In the genomic region with DNA sequence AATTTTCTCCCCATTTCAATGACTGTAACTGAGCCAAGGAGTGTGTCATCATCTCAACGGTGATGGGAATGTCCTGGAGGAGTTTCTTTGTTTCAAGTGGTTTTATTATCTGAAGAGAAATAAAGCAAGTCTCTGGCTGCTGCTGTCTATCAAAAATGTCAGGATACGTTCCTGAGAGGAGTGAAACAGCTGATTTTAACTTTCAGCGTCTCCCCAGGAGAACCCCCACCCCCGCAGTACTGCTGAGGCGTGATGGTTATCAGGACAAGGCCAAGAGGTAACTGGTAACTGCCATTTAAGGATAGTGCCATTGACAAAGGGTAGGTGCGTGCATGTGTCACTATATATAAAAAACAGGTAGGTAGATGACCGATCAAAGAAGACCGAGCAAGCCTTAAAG, we compare ENCODE assay signal across 35 cellular contexts.
"Had no signal": no experiment of that assay in that cellular context is flagged by ENCODE, and none has a peak within 500 bp of the region (broad histone marks: within the 10 kb centered on the region; RNA-seq: fewer than 3 reads in every experiment).

No MANE protein-coding gene starts in this region.

- H3K9me3 Mint-ChIP-seq: activated B cell treated with CpG ODN at 0.5 μM for 24 hours; activated CD4-positive, alpha-beta memory T cell treated with anti-CD3 and anti-CD28 coated beads for 36 hours; activated CD8-positive, alpha-beta T cell treated with anti-CD3 and anti-CD28 coated beads for 36 hours; activated naive CD4-positive, alpha-beta T cell treated with anti-CD3 and anti-CD28 coated beads for 36 hours; activated naive CD4-positive, alpha-beta T cell treated with anti-CD3 and anti-CD28 coated beads, Interleukin-2, amount 50 U/mL, for 72 hours; activated naive CD8-positive, alpha-beta T cell treated with anti-CD3 and anti-CD28 coated beads for 36 hours; activated T-cell treated with anti-CD3 and anti-CD28 coated beads, Interleukin-2, amount 50 U/mL, for 4 hours; activated T-helper 1 cell treated with anti-CD3 and anti-CD28 coated beads, Interleukin-12 subunit alpha, Interleukin-12 subunit beta, Interleukin-2, Interleukin-4 antibody, amounts not matched to agents 30 ng/mL and 10 ng/mL and 1 ng/mL, durations not matched to agents 14 hours and 24 hours and 36 hours; activated T-helper 17 cell treated with anti-CD3 and anti-CD28 coated beads, Interleukin-2, amount 50 U/mL, for 72 hours; T-helper 1 cell treated with Interleukin-12 subunit alpha and Interleukin-12 subunit beta and Interleukin-4 antibody, amounts not matched to agents 30 μg/mL and 1 μg/mL, for 36 hours; T-helper 2 cell treated with Interferon-gamma antibody and Interleukin-4, amounts not matched to agents 5 μg/mL and 100 μg/mL, for 36 hours had no signal

- H3K9me3 ChIP-seq: adrenal gland, body of pancreas, breast epithelium had no signal

- H3K27ac Mint-ChIP-seq: activated B cell treated with CpG ODN at 0.5 μM for 24 hours; activated CD4-positive, alpha-beta memory T cell treated with anti-CD3 and anti-CD28 coated beads for 36 hours; activated CD4-positive, alpha-beta T cell treated with anti-CD3 and anti-CD28 coated beads, Interleukin-2, amount 10 ng/mL, durations not matched to agents 24 days and 14 days; activated CD8-positive, alpha-beta T cell treated with anti-CD3 and anti-CD28 coated beads for 36 hours; activated naive CD4-positive, alpha-beta T cell treated with anti-CD3 and anti-CD28 coated beads for 36 hours; activated naive CD4-positive, alpha-beta T cell treated with anti-CD3 and anti-CD28 coated beads, Interleukin-2, amount 50 U/mL, for 72 hours; activated naive CD8-positive, alpha-beta T cell treated with anti-CD3 and anti-CD28 coated beads for 36 hours; activated T-cell treated with anti-CD3 and anti-CD28 coated beads, Interleukin-2, amount 50 U/mL, for 72 hours; activated T-helper 1 cell treated with anti-CD3 and anti-CD28 coated beads, Interleukin-12 subunit alpha, Interleukin-12 subunit beta, Interleukin-2, Interleukin-4 antibody, amounts not matched to agents 30 ng/mL and 10 ng/mL and 1 ng/mL, durations not matched to agents 14 hours and 24 hours and 36 hours; activated T-helper 17 cell treated with anti-CD3 and anti-CD28 coated beads, Interleukin-2, amount 50 U/mL, for 72 hours; T-helper 1 cell treated with Interleukin-12 subunit alpha and Interleukin-12 subunit beta and Interleukin-4 antibody, amounts not matched to agents 30 μg/mL and 1 μg/mL, for 36 hours; T-helper 2 cell treated with Interferon-gamma antibody and Interleukin-4, amounts not matched to agents 5 μg/mL and 100 μg/mL, for 36 hours had no signal

- DNase-seq: activated B cell treated with CpG ODN at 0.5 μM for 24 hours; activated CD4-positive, alpha-beta memory T cell treated with anti-CD3 and anti-CD28 coated beads for 36 hours; activated CD4-positive, alpha-beta T cell treated with anti-CD3 and anti-CD28 coated beads for 4 hours; activated CD4-positive, alpha-beta T cell treated with anti-CD3 and anti-CD28 coated beads, Interleukin-2, amount 10 ng/mL, durations not matched to agents 24 days and 14 days; activated CD4-positive, alpha-beta T cell treated with anti-CD3 and anti-CD28 coated beads, Interleukin-2, amount 50 U/mL, for 1 hour; activated CD4-positive, alpha-beta T cell treated with anti-CD3 and anti-CD28 coated beads, Interleukin-2, amount 50 U/mL, for 4 hours; activated CD4-positive, CD25-positive, alpha-beta regulatory T cell treated with anti-CD3 and anti-CD28 coated beads, Interleukin-2, amount 50 U/mL, for 72 hours; activated CD8-positive, alpha-beta memory T cell treated with anti-CD3 and anti-CD28 coated beads, Interleukin-2, amount 50 U/mL, for 48 hours; activated CD8-positive, alpha-beta T cell treated with anti-CD3 and anti-CD28 coated beads for 36 hours; activated effector memory CD4-positive, alpha-beta T cell treated with anti-CD3 and anti-CD28 coated beads, Interleukin-2, amount 50 U/mL, for 16 hours; activated gamma-delta T cell treated with Interleukin-2 at 50 U/mL for 16 hours; activated naive CD4-positive, alpha-beta T cell; activated naive CD4-positive, alpha-beta T cell treated with anti-CD3 and anti-CD28 coated beads for 36 hours; activated naive CD4-positive, alpha-beta T cell treated with anti-CD3 and anti-CD28 coated beads, Interleukin-2, amount 50 U/mL, for 16 hours; activated naive CD8-positive, alpha-beta T cell treated with anti-CD3 and anti-CD28 coated beads for 36 hours; activated T-cell treated with anti-CD3 and anti-CD28 coated beads, Interleukin-2, amount 50 U/mL, for 4 hours; activated T-cell treated with anti-CD3 and anti-CD28 coated beads, Interleukin-2, amount 50 U/mL, for 72 hours; adrenal gland; amniotic stem cell; aorta; body of pancreas; brain microvascular endothelial cell; central memory CD4-positive, alpha-beta T cell; T-helper 1 cell; T-helper 2 cell; T-helper 9 cell had no signal

- H3K36me3 ChIP-seq: adrenal gland, brain microvascular endothelial cell, breast epithelium had no signal

- H3K36me3 Mint-ChIP-seq: activated CD4-positive, alpha-beta memory T cell treated with anti-CD3 and anti-CD28 coated beads for 36 hours had no signal

- H3K27ac ChIP-seq: adrenal gland, body of pancreas, brain microvascular endothelial cell, breast epithelium, VCaP had no signal

- H3K27me3 Mint-ChIP-seq: activated B cell treated with CpG ODN at 0.5 μM for 24 hours; activated CD4-positive, alpha-beta memory T cell treated with anti-CD3 and anti-CD28 coated beads for 36 hours; activated CD4-positive, alpha-beta T cell treated with anti-CD3 and anti-CD28 coated beads, Interleukin-2, amount 10 ng/mL, durations not matched to agents 24 days and 14 days; activated CD8-positive, alpha-beta T cell treated with anti-CD3 and anti-CD28 coated beads for 36 hours; activated naive CD8-positive, alpha-beta T cell treated with anti-CD3 and anti-CD28 coated beads for 36 hours; activated T-helper 17 cell treated with anti-CD3 and anti-CD28 coated beads, Interleukin-2, amount 50 U/mL, for 72 hours had no signal

- H3K4me1 ChIP-seq: adrenal gland, body of pancreas, breast epithelium had no signal

- H3K4me3 ChIP-seq: adrenal gland, body of pancreas, breast epithelium had no signal

- FAIRE-seq: astrocyte, TTC549 had no signal

- H3K4me3 Mint-ChIP-seq: activated B cell treated with CpG ODN at 0.5 μM for 24 hours; activated CD4-positive, alpha-beta memory T cell treated with anti-CD3 and anti-CD28 coated beads for 36 hours; activated CD4-positive, alpha-beta T cell treated with anti-CD3 and anti-CD28 coated beads, Interleukin-2, amount 10 ng/mL, durations not matched to agents 24 days and 14 days; activated CD8-positive, alpha-beta T cell treated with anti-CD3 and anti-CD28 coated beads for 36 hours; activated naive CD4-positive, alpha-beta T cell treated with anti-CD3 and anti-CD28 coated beads for 36 hours; activated naive CD8-positive, alpha-beta T cell treated with anti-CD3 and anti-CD28 coated beads for 36 hours; activated T-cell treated with anti-CD3 and anti-CD28 coated beads, Interleukin-2, amount 50 U/mL, for 4 hours; activated T-cell treated with anti-CD3 and anti-CD28 coated beads, Interleukin-2, amount 50 U/mL, for 72 hours; activated T-helper 1 cell treated with anti-CD3 and anti-CD28 coated beads, Interleukin-12 subunit alpha, Interleukin-12 subunit beta, Interleukin-2, Interleukin-4 antibody, amounts not matched to agents 30 ng/mL and 10 ng/mL and 1 ng/mL, durations not matched to agents 14 hours and 24 hours and 36 hours; activated T-helper 17 cell treated with anti-CD3 and anti-CD28 coated beads, Interleukin-2, amount 50 U/mL, for 72 hours; T-helper 1 cell treated with Interleukin-12 subunit alpha and Interleukin-12 subunit beta and Interleukin-4 antibody, amounts not matched to agents 30 μg/mL and 1 μg/mL, for 36 hours; T-helper 2 cell treated with Interferon-gamma antibody and Interleukin-4, amounts not matched to agents 5 μg/mL and 100 μg/mL, for 36 hours had no signal

- ATAC-seq: activated CD8-positive, alpha-beta T cell treated with anti-CD3 and anti-CD28 coated beads for 36 hours; activated naive CD4-positive, alpha-beta T cell treated with anti-CD3 and anti-CD28 coated beads, Interleukin-2, amount 50 U/mL, for 72 hours; activated T-cell treated with anti-CD3 and anti-CD28 coated beads, Interleukin-2, amount 50 U/mL, for 4 hours; activated T-cell treated with anti-CD3 and anti-CD28 coated beads, Interleukin-2, amount 50 U/mL, for 72 hours; activated T-helper 17 cell treated with anti-CD3 and anti-CD28 coated beads, Interleukin-2, amount 50 U/mL, for 72 hours; body of pancreas had no signal

- H3K27me3 ChIP-seq: adrenal gland, body of pancreas, brain microvascular endothelial cell, breast epithelium had no signal

- H3K4me1 Mint-ChIP-seq: activated B cell treated with CpG ODN at 0.5 μM for 24 hours; activated CD4-positive, alpha-beta T cell treated with anti-CD3 and anti-CD28 coated beads, Interleukin-2, amount 10 ng/mL, durations not matched to agents 24 days and 14 days; activated naive CD8-positive, alpha-beta T cell treated with anti-CD3 and anti-CD28 coated beads for 36 hours; activated T-helper 17 cell treated with anti-CD3 and anti-CD28 coated beads, Interleukin-2, amount 50 U/mL, for 72 hours had no signal
